ENCODE assay signal across 28 cellular contexts in genomic region chr5:38538161-38538560, GRCh38. TPM values are rescaled to one million over a fixed set of nuclear protein-coding genes. Genes with fewer than 3 reads are reported as not detected.
A peak's percentile ranks its signal among the peaks of the same experiment; 100 is the strongest.
DNase-seq lines count a peak whose midpoint lies in the region; ATAC-seq and TF ChIP-seq lines count a peak whose summit lies in the region.
"Had no signal": no experiment of that assay in that cellular context is flagged by ENCODE, and none has a peak within 500 bp of the region (broad histone marks: within the 10 kb centered on the region; RNA-seq: fewer than 3 reads in every experiment).

No MANE protein-coding gene starts in this region.

- H4K91ac ChIP-seq in trophoblast cell (ENCODE audit: low read depth, low read length), result no peak overlapping the region

- peak overlapping the region; percentile 34 for H3K4ac ChIP-seq in trophoblast cell (ENCODE audit: low read depth, low read length)

- H3K9me3 ChIP-seq in Panc1 (ENCODE audit: control insufficient read depth, insufficient read depth, low read depth, low read length), result no peaks in the 10 kb centered on the region
- no peaks in the 10 kb centered on the region for H3K9me3 ChIP-seq in trophoblast cell (ENCODE audit: insufficient read depth, low read depth, low read length)
- H3K9me3 ChIP-seq: HAP-1, MG63 had no signal

- intact Hi-C loops in Panc1 (cut with micrococcal nuclease; ENCODE audit: unreplicated experiment), result no loop called here

- H4K12ac ChIP-seq in trophoblast cell (ENCODE audit: low read depth, low read length), result no peak overlapping the region

- H3K27me3 ChIP-seq in Panc1 (ENCODE audit: control insufficient read depth, insufficient read depth, low read length) (no peaks in the 10 kb centered on the region), kidney epithelial cell (ENCODE audit: control insufficient read depth, insufficient read depth, low read length) (no peaks in the 10 kb centered on the region), trophoblast cell (ENCODE audit: insufficient read depth, low read length) (no peaks in the 10 kb centered on the region)
- H3K27me3 ChIP-seq: MG63 had no signal

- no peak overlapping the region for H3K18ac ChIP-seq in trophoblast cell (ENCODE audit: low read length)

- H2AK5ac ChIP-seq in trophoblast cell (ENCODE audit: low read length), result no peak overlapping the region

- no peak overlapping the region for H2BK120ac ChIP-seq in trophoblast cell (ENCODE audit: insufficient read depth, low read length, poor library complexity)

- no peak overlapping the region for H4K8ac ChIP-seq in trophoblast cell (ENCODE audit: low read depth, low read length)

- no CpG with 5 or more reads among the region's 2 CpGs for WGBS in trophoblast cell (ENCODE audit: extremely low coverage, insufficient coverage, insufficient read length)

- no peak overlapping the region for H3K14ac ChIP-seq in trophoblast cell (ENCODE audit: low read length)

- H3K27ac ChIP-seq in Panc1 (ENCODE audit: low read length) (no peak overlapping the region), trophoblast cell (ENCODE audit: low read depth, low read length) (no peak overlapping the region)
- H3K27ac ChIP-seq: GM23248, HL-60 had no signal

- no peak overlapping the region for H2AFZ ChIP-seq in trophoblast cell (ENCODE audit: insufficient read depth, low read length, poor library complexity)
- H2AFZ ChIP-seq: GM23248 had no signal

- BruUV-seq in Panc1 (replicated peaks; lab: Mats Ljungman, UMichigan), result TSS peak; percentile 31

- DNase-seq in NCI-H1092 treated with DMSO at 0.1 percent for 48 hours (lab: John Stamatoyannopoulos, UW) (peak; percentile 30), NCI-H1092 (lab: John Stamatoyannopoulos, UW) (no peak), Panc1 (ENCODE audit: low read depth, low spot score) (no peak), kidney epithelial cell (ENCODE audit: low read depth) (peak; percentile 28), trophoblast cell (no peak), NCI-H1436 treated with DMSO at 0.1 percent for 48 hours (lab: John Stamatoyannopoulos, UW) (no peak)
- no peak for DNase-seq in stimulated activated CD4-positive, alpha-beta T cell treated with anti-CD3 and anti-CD28 coated beads, Interleukin-4, amount 100 ng/mL, for 24 hours
- DNase-seq: 8988T, COR-L47, DMS153, EL, GM23248, Karpas-422, MG63, NCI-H1048, NCI-H1694 treated with DMSO at 0.1 percent for 48 hours, NCI-H345, NCI-H748 treated with DMSO at 0.1 percent for 48 hours, OCI-M1, RPMI8226, SHP77 treated with DMSO at 0.1 percent for 48 hours had no signal

- H3K4me1 ChIP-seq in Panc1 (ENCODE audit: control insufficient read depth, insufficient read depth, low read length) (peaks cover 61% of the 10 kb centered on the region), trophoblast cell (ENCODE audit: control insufficient read depth in 1 of 2, insufficient read depth in 2 of 2, low read length in 2 of 2) (peaks cover 0 to 2% of the 10 kb centered on the region in 2 experiments)
- H3K4me1 ChIP-seq: HAP-1 had no signal

- H3K4me2 ChIP-seq in trophoblast cell (ENCODE audit: low read length), result no peak overlapping the region

- H3K9ac ChIP-seq in trophoblast cell (ENCODE audit: low read length), result no peak overlapping the region
- H3K9ac ChIP-seq: GM23248 had no signal

- H3K36me3 ChIP-seq in Panc1 (ENCODE audit: control insufficient read depth, insufficient read depth, low read length) (no peaks in the 10 kb centered on the region; the same call in 1 of the 2 replicates), kidney epithelial cell (ENCODE audit: control insufficient read depth, insufficient read depth, low read length) (no peaks in the 10 kb centered on the region), trophoblast cell (ENCODE audit: control insufficient read depth in 1 of 2, insufficient read depth in 2 of 2, low read length in 2 of 2) (peaks cover 0 to 1% of the 10 kb centered on the region in 2 experiments)
- H3K36me3 ChIP-seq: HAP-1, MG63 had no signal

- no peaks in the 10 kb centered on the region for H3K79me1 ChIP-seq in trophoblast cell (ENCODE audit: low read length)

- no peak for ATAC-seq in Panc1
- ATAC-seq in GM18517 (IDR thresholded peaks at IDR 0.05; ENCODE audit: unreplicated experiment), result no peak
- ATAC-seq: GM12878, SK-N-SH treated with all-trans-retinoic acid at 6 μM for 48 hours had no signal

- in situ Hi-C loops in Panc1 (cut with HindIII; ENCODE audit: low pct_unique_long_range_greater_than_20kb, low sequenced_read_pairs), result no loop called here

- H3K23ac ChIP-seq in trophoblast cell (ENCODE audit: low read length), result no peak overlapping the region

- H2BK12ac ChIP-seq in trophoblast cell (ENCODE audit: low read length), result no peak overlapping the region

- H3K79me2 ChIP-seq in trophoblast cell (ENCODE audit: control insufficient read depth, insufficient read depth, low read length, poor library complexity), result no peaks in the 10 kb centered on the region

- POLR2A ChIA-PET in Panc1 (lab: Charles Lee), result interaction anchor here (0.6 kb wide), 1 partner anchor 258 kb away, joined by 3 read pairs; no protein-coding TSS in a partner anchor

- CTCF ChIA-PET in Panc1 (lab: Charles Lee), result no interaction called here

- TF ChIP-seq CTCF in Panc1 (IDR thresholded peaks at IDR 0.05), result no peak
- no peak for TF ChIP-seq CTCF in kidney epithelial cell (IDR thresholded peaks at IDR 0.05; ENCODE audit: insufficient read depth, low read length, poor library complexity, severe bottlenecking)

- no peak overlapping the region for H3K4me3 ChIP-seq in Panc1 (ENCODE audit: low read depth in 2 of 2, low read length in 2 of 2)
- no peak overlapping the region for H3K4me3 ChIP-seq in kidney epithelial cell (ENCODE audit: low read depth, low read length)
- no peak overlapping the region for H3K4me3 ChIP-seq in trophoblast cell (ENCODE audit: low read depth, low read length)
- H3K4me3 ChIP-seq: GM12878, GM23248, HAP-1, MG63 had no signal

- H2BK5ac ChIP-seq in trophoblast cell (ENCODE audit: low read depth, low read length, poor library complexity), result no peak overlapping the region

RNA-seq across cellular contexts. Expression of gene LIFR, which starts 18.3 kb away (rescaled TPM):
- total RNA-seq in Panc1 (2021; ENCODE audit: unreplicated experiment) (91.3 TPM), kidney epithelial cell (11.0 and 13.8 TPM in 2 replicates)
- polyA plus RNA-seq in Panc1 (2012; ENCODE audit: insufficient read length), result 20.6 TPM
- polyA plus RNA-seq in trophoblast cell (2013), result 16.6 and 16.7 TPM in 2 replicates
- polyA plus RNA-seq: CD14-positive monocyte, GM12878, IgD-negative memory B cell had no signal

Comparison
In these comparisons a context has a peak if more than half of its experiments do, and no peak if none do; other contexts are left out.
1. DNase-seq: peak in NCI-H1092 treated with DMSO at 0.1 percent for 48 hours (single experiment) and kidney epithelial cell (single experiment); none in NCI-H1092 (single experiment), Panc1 (single experiment), trophoblast cell (0 of 2), NCI-H1436 treated with DMSO at 0.1 percent for 48 hours (single experiment) and stimulated activated CD4-positive, alpha-beta T cell treated with anti-CD3 and anti-CD28 coated beads, Interleukin-4, amount 100 ng/mL, for 24 hours (single experiment).